11 cellular contexts compared by ENCODE assay signal in the genomic region with DNA sequence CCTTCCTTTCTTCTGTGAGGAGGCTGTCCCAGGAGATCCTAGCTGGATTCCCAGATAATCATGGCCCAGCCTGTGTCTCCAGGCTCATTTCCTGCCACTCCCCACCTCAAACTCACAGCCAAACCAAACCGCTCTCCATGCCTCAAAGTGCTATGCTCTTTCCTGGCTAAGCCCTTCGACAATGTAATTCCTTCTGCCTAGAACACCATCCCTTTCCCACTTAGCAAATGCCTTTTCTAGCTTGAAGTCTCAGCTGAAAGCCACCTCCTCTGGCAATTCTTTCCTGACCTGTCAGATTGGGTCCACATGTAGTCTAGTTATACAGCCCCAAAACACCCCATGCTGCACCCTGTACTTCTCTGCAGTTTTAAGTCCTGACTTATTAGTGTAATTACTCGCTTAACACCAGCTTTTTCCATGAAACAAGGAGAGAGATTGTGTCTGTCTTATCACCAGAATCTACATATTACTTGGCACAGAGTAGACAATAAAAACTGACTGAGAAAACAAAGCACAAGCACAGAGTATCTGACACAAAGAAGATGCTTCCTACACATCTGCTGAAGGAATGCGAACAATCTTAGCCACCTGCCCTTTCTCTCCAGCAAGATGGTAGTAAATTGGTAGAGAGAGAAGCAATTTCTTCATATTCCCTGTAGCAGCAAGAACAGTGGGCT. TPM values are rescaled to one million over a fixed set of nuclear protein-coding genes. Genes with fewer than 3 reads are reported as not detected.
DNase-seq lines count a peak whose midpoint lies in the region; ATAC-seq and TF ChIP-seq lines count a peak whose summit lies in the region.
"Had no signal": no experiment of that assay in that cellular context is flagged by ENCODE, and none has a peak within 500 bp of the region (broad histone marks: within the 10 kb centered on the region; RNA-seq: fewer than 3 reads in every experiment).

No MANE protein-coding gene starts in this region.

- in situ Hi-C loops in GM23248 (cut with MboI) = no loop called here

- H3F3A ChIP-seq in GM23248 (ENCODE audit: insufficient read depth) = peaks cover 34% of the 10 kb centered on the region

- H2AFZ ChIP-seq in GM23248 = no peak overlapping the region

- no peak for TF ChIP-seq POLR2A in adrenal gland (IDR thresholded peaks at IDR 0.05)

- TF ChIP-seq CTCF in adrenal gland (IDR thresholded peaks at IDR 0.05) = no peak
- TF ChIP-seq CTCF in heart right ventricle (IDR thresholded peaks at IDR 0.05) = no peak
- no peak for TF ChIP-seq CTCF in psoas muscle (IDR thresholded peaks at IDR 0.05)

- peaks cover 97% of the 10 kb centered on the region for H3K79me2 ChIP-seq in GM23248 (ENCODE audit: insufficient read depth)

- WGBS in GM23248 (ENCODE audit: low coverage in 1 of 2, low lambda C conversion rate in 2 of 2, missing lambda C conversion rate in 2 of 2), 2 experiments = 12 to 19% methylated on average over 4 of the region's 4 CpGs
- 69 to 87% (median 76%) methylated on average over 4 of the region's 4 CpGs for WGBS in adrenal gland, 4 donors
- 59% methylated on average over 4 of the region's 4 CpGs for WGBS in heart right ventricle, 2 donors
- WGBS in psoas muscle, 3 donors = 57 to 58% (median 57%) methylated on average over 4 of the region's 4 CpGs

- peak overlapping the region; percentile 29 for H3K27ac ChIP-seq in GM23248
- H3K27ac ChIP-seq in adrenal gland = peak overlapping the region in 4 of 5 donors; percentile 9 to 79 (median 48)
- peak overlapping the region in 9 of 10 donors; percentile 5 to 78 (median 55) for H3K27ac ChIP-seq in heart right ventricle
- peak overlapping the region; percentile 60 for H3K27ac ChIP-seq in psoas muscle
- no peak overlapping the region for H3K27ac ChIP-seq in caudate nucleus (ENCODE audit: low read depth, low read length)

- DNase-seq in GM23248 (peak; percentile 49), adrenal gland (no peak), heart right ventricle (peak in 1 of 2 donors; percentile 25), psoas muscle (no peak), caudate nucleus (lab: John Stamatoyannopoulos, UW) (no peak), NCI-H1105 (lab: John Stamatoyannopoulos, UW) (no peak)
- DNase-seq in activated effector memory CD4-positive, alpha-beta T cell treated with anti-CD3 and anti-CD28 coated beads, Interleukin-2, amount 50 U/mL, for 16 hours = no peak
- DNase-seq: stimulated activated CD8-positive, alpha-beta memory T cell treated with anti-CD3 and anti-CD28 coated beads, Interleukin-4, amount 100 ng/mL, for 48 hours had no signal

- peaks cover 3% of the 10 kb centered on the region; the same call in 1 of the 2 replicates for H4K20me1 ChIP-seq in GM23248 (ENCODE audit: insufficient read depth)

- intact Hi-C loops in adrenal gland (cut with DNase I) (no loop called here), heart right ventricle (cut with DNase I) (no loop called here), psoas muscle (cut with DNase I) (no loop called here)

- no peaks in the 10 kb centered on the region for H3K9me2 ChIP-seq in GM23248 (ENCODE audit: insufficient read depth)

- H3K4me3 ChIP-seq in GM23248 = peak overlapping the region; percentile 17; the same call in 1 of the 2 replicates
- H3K4me3 ChIP-seq in adrenal gland = no peak overlapping the region
- H3K4me3 ChIP-seq in heart right ventricle = peak overlapping the region in 2 of 10 donors; percentile 12 to 23
- H3K4me3 ChIP-seq in psoas muscle = peak overlapping the region; percentile 4

- H3K9me3 ChIP-seq in GM23248 (ENCODE audit: low read depth) (no peaks in the 10 kb centered on the region), adrenal gland (replicated peaks in 1 of 3) (no peaks in the 10 kb centered on the region), heart right ventricle (no peaks in the 10 kb centered on the region), psoas muscle (no peaks in the 10 kb centered on the region)

- peak overlapping the region; percentile 23; the same call in 1 of the 2 replicates for H3K9ac ChIP-seq in GM23248

- H3K36me3 ChIP-seq in GM23248 (ENCODE audit: low read depth) (no peaks in the 10 kb centered on the region), adrenal gland (replicated peaks in 1 of 2) (no peaks in the 10 kb centered on the region), heart right ventricle (peaks cover 0 to 9% (median 0%) of the 10 kb centered on the region in 9 donors), psoas muscle (ENCODE audit: insufficient read depth in 1 of 2, low read depth in 1 of 2) (no peaks in the 10 kb centered on the region)

- H3K27me3 ChIP-seq in GM23248 (replicated peaks; ENCODE audit: insufficient read depth) (no peaks in the 10 kb centered on the region), adrenal gland (no peaks in the 10 kb centered on the region), heart right ventricle (no peaks in the 10 kb centered on the region), psoas muscle (ENCODE audit: insufficient read depth in 3 of 3, low read length in 2 of 3) (no peaks in the 10 kb centered on the region)

- H3K4me2 ChIP-seq in GM23248 (ENCODE audit: unreplicated experiment) = peak overlapping the region; percentile 57

- ATAC-seq in heart right ventricle (peak; percentile 29 to 81 (median 62)), psoas muscle (peak in 3 of 4 donors; percentile 4 to 33 (median 16)), GM18873 (IDR thresholded peaks at IDR 0.05; ENCODE audit: low FRiP score, unreplicated experiment) (no peak)

- H3K4me1 ChIP-seq in GM23248 (ENCODE audit: insufficient read depth) (peaks cover 41% of the 10 kb centered on the region), adrenal gland (replicated peaks in 1 of 2) (peaks cover 33 to 38% of the 10 kb centered on the region in 2 donors), heart right ventricle (peaks cover 0 to 72% (median 57%) of the 10 kb centered on the region in 9 donors), psoas muscle (peaks cover 39% of the 10 kb centered on the region)

RNA-seq across cellular contexts. Expression of gene TRIM26, which starts 5.4 kb away (rescaled TPM):
- 25.0 and 30.7 TPM in 2 replicates for total RNA-seq in GM23248 (2014; rRNA removed; shearing (Covaris generic))
- polyA plus RNA-seq in GM23248 (2016; fragmentation: Nextera tagmentation; extraction: Ambion mirVana) (22.9 and 24.7 TPM in 2 replicates), adrenal gland (10 to 100 TPM; 25.8 to 37.3 (median 34.8) TPM), heart right ventricle (10 to 100 TPM; 12.0 to 18.0 TPM), psoas muscle (10 to 100 TPM; 13.1 to 36.4 (median 17.9) TPM)
- total RNA-seq in adrenal gland (10 to 100 TPM; 32.7 to 49.6 (median 40.7) TPM), heart right ventricle (10 to 100 TPM; 15.5 to 29.0 (median 23.2) TPM), psoas muscle (10 to 100 TPM; 13.2 to 18.1 (median 14.8) TPM)

RNA-seq across cellular contexts. Expression of gene TRIM15, which starts 44.4 kb away (rescaled TPM):
- not detected in 2 replicates for total RNA-seq in GM23248 (2014; rRNA removed; shearing (Covaris generic))
- polyA plus RNA-seq in GM23248 (2016; fragmentation: Nextera tagmentation; extraction: Ambion mirVana) = not detected in 2 replicates
- not detected for total RNA-seq in adrenal gland
- not detected for polyA plus RNA-seq in adrenal gland
- total RNA-seq in heart right ventricle = not detected
- not detected for polyA plus RNA-seq in heart right ventricle
- not detected for total RNA-seq in psoas muscle
- under 1 TPM in 1 of 3 donors, not detected in 2; 0.01 TPM for polyA plus RNA-seq in psoas muscle
- total RNA-seq: activated CD8-positive, alpha-beta memory T cell treated with anti-CD3 and anti-CD28 coated beads for 36 hours; HT1080 had no signal

RNA-seq across cellular contexts. Expression of gene TRIM10, which starts 46.7 kb away (rescaled TPM):
- total RNA-seq in GM23248 (2014; rRNA removed; shearing (Covaris generic)) = 0.11 TPM in 1 of 2 replicates, not detected in the other
- polyA plus RNA-seq in GM23248 (2016; fragmentation: Nextera tagmentation; extraction: Ambion mirVana) (not detected in 2 replicates), adrenal gland (not detected), heart right ventricle (not detected), psoas muscle (not detected)
- total RNA-seq in adrenal gland (not detected), heart right ventricle (not detected), psoas muscle (under 1 TPM in 1 of 4 donors, not detected in 3; 0.10 TPM)
- total RNA-seq: activated CD8-positive, alpha-beta memory T cell treated with anti-CD3 and anti-CD28 coated beads for 36 hours; HT1080 had no signal

Comparison
In these comparisons a context has a peak if more than half of its experiments do, and no peak if none do; other contexts are left out.
1. H3K4me3 ChIP-seq: peak in GM23248 (single experiment) and psoas muscle (single experiment); none in adrenal gland (0 of 4).